Comparison of ENCODE assay signal across 20 cellular contexts in the genomic region with DNA sequence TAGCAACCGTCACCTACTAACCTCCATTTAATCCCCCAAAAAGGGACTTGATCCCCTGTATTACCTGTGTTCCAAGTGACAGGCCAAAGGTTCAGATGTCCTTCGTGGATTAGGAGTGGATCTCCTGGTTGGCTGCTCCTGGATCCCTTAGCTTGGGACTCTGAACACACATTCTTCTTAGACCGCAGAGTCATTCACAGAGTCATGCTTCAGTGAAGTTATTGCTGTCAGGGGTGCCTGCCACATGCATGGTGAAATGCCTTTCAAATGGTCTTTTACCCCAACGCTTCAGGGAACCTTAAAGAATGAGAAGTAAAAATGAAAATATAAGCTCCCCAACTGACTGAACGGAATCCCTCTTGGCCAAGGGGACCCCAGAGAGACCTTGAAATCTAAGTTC. TPM values are rescaled to one million over a fixed set of nuclear protein-coding genes. Genes with fewer than 3 reads are reported as not detected.
DNase-seq lines count a peak whose midpoint lies in the region; ATAC-seq and TF ChIP-seq lines count a peak whose summit lies in the region.
"Had no signal": no experiment of that assay in that cellular context is flagged by ENCODE, and none has a peak within 500 bp of the region (broad histone marks: within the 10 kb centered on the region; RNA-seq: fewer than 3 reads in every experiment).

No MANE protein-coding gene starts in this region.

- H3K9ac ChIP-seq in H9 (ENCODE audit: extremely low read depth, insufficient read length, low read length): no peak overlapping the region
- H3K9ac ChIP-seq: BLaER1 treated with 17β-estradiol and CSF1 and Interleukin-3, amounts not matched to agents 10 nM and 100 nM; KMS-11 had no signal

- no peak overlapping the region for H3K18ac ChIP-seq in H9 (ENCODE audit: insufficient read length, low read depth, low read length)

- H2AK5ac ChIP-seq in H9 (ENCODE audit: insufficient read length, low read length): peak overlapping the region; percentile 11

- CTCF ChIA-PET in WTC11 (lab: Charles Lee): no interaction called here

- H3K27ac ChIP-seq in H9 (ENCODE audit: insufficient read length, low read depth, low read length): peak overlapping the region; percentile 2
- H3K27ac ChIP-seq: BLaER1 treated with 17β-estradiol and CSF1 and Interleukin-3, amounts not matched to agents 10 nM and 100 nM; KMS-11 had no signal

- no peak overlapping the region for H3K4me3 ChIP-seq in kidney epithelial cell (ENCODE audit: low read depth, low read length)
- H3K4me3 ChIP-seq: BLaER1 treated with 17β-estradiol and CSF1 and Interleukin-3, amounts not matched to agents 10 nM and 100 nM; HAP-1 had no signal

- H3K36me3 Mint-ChIP-seq in H9 (ENCODE audit: insufficient read depth in 1 of 3, low read depth in 3 of 3) (peaks cover 0 to 14% (median 11%) of the 10 kb centered on the region in 3 experiments; a peak in 6 of 7 replicates), WTC11 (peaks cover 14% of the 10 kb centered on the region)
- no peaks in the 10 kb centered on the region for H3K36me3 Mint-ChIP-seq in effector memory CD8-positive, alpha-beta T cell (ENCODE audit: insufficient read depth)
- H3K36me3 Mint-ChIP-seq: CD8-positive, alpha-beta T cell had no signal

- H2BK120ac ChIP-seq in H9 (ENCODE audit: low read depth, low read length, poor library complexity, severe bottlenecking): no peak overlapping the region

- H3K4me1 ChIP-seq in H9 (ENCODE audit: insufficient read depth, low read length): peaks cover 12% of the 10 kb centered on the region; the same call in 1 of the 2 replicates
- H3K4me1 ChIP-seq: HAP-1 had no signal

- H4K20me1 ChIP-seq in H9 (ENCODE audit: control insufficient read depth, insufficient read depth, insufficient read length): no peaks in the 10 kb centered on the region

- H3K27ac Mint-ChIP-seq in H9 (peak overlapping the region in 2 of 3 experiments; percentile 68 to 95; a peak in 4 of 7 replicates), WTC11 (0 out of 2 replicates have a peak overlapping the region, but pooled peaks have one; percentile 27)
- H3K27ac Mint-ChIP-seq in effector memory CD8-positive, alpha-beta T cell: no peak overlapping the region
- H3K27ac Mint-ChIP-seq: CD8-positive, alpha-beta T cell had no signal

- no peak overlapping the region for H3K4ac ChIP-seq in H9 (ENCODE audit: low read depth, low read length)

- no peak overlapping the region for H3K4me3 Mint-ChIP-seq in H9
- no peak overlapping the region for H3K4me3 Mint-ChIP-seq in WTC11
- H3K4me3 Mint-ChIP-seq in effector memory CD8-positive, alpha-beta T cell: no peak overlapping the region
- H3K4me3 Mint-ChIP-seq: CD8-positive, alpha-beta T cell had no signal

- H2BK15ac ChIP-seq in H9 (ENCODE audit: low read depth, low read length): no peak overlapping the region

- no peaks in the 10 kb centered on the region; the same call in 1 of the 2 replicates for H3K79me2 ChIP-seq in H9 (ENCODE audit: insufficient read depth, low read length)

- H3K36me3 ChIP-seq in kidney epithelial cell (ENCODE audit: control insufficient read depth, insufficient read depth, low read length): no peaks in the 10 kb centered on the region
- H3K36me3 ChIP-seq: BLaER1 treated with 17β-estradiol and CSF1 and Interleukin-3, amounts not matched to agents 10 nM and 100 nM; HAP-1 had no signal

- H3K27me3 Mint-ChIP-seq in H9 (ENCODE audit: low read depth) (no peaks in the 10 kb centered on the region), WTC11 (ENCODE audit: low read depth) (no peaks in the 10 kb centered on the region; the same call in 1 of the 2 replicates)
- H3K27me3 Mint-ChIP-seq in effector memory CD8-positive, alpha-beta T cell: no peaks in the 10 kb centered on the region

- no CpG with 5 or more reads among the region's 5 CpGs for WGBS in H9 (ENCODE audit: extremely low coverage, insufficient read length, low lambda C conversion rate)

- H2BK5ac ChIP-seq in H9 (ENCODE audit: insufficient read length, low read length): no peak overlapping the region

- H3K23ac ChIP-seq in H9 (ENCODE audit: insufficient read length, low read depth, low read length): no peak overlapping the region

- H3K9me3 Mint-ChIP-seq in H9: peaks cover 6 to 13% of the 10 kb centered on the region in 2 experiments; a peak in 4 of 5 replicates
- H3K9me3 Mint-ChIP-seq in WTC11: peaks cover 14% of the 10 kb centered on the region
- no peaks in the 10 kb centered on the region for H3K9me3 Mint-ChIP-seq in effector memory CD8-positive, alpha-beta T cell
- H3K9me3 Mint-ChIP-seq: CD8-positive, alpha-beta T cell had no signal

- H3K23me2 ChIP-seq in H9 (ENCODE audit: insufficient read length, low read depth, low read length, poor library complexity, severe bottlenecking): no peaks in the 10 kb centered on the region

- no peak for DNase-seq in H9
- no peak for DNase-seq in WTC11 (ENCODE audit: low spot score)
- peak; percentile 56 for DNase-seq in kidney epithelial cell (ENCODE audit: low read depth)
- DNase-seq in renal cortical epithelial cell (ENCODE audit: low read depth): peak; percentile 91
- DNase-seq in SHP77 treated with DMSO at 0.1 percent for 48 hours (lab: John Stamatoyannopoulos, UW): no peak
- no peak for DNase-seq in effector memory CD8-positive, alpha-beta T cell
- DNase-seq: CD8-positive, alpha-beta T cell; DMS53; NCI-H1105; NCI-H146; NCI-H2029; NCI-H2171; NCI-H526; OCI-M1 had no signal

- ATAC-seq in WTC11: no peak
- no peak for ATAC-seq in GM21717 (IDR thresholded peaks at IDR 0.05; ENCODE audit: unreplicated experiment)
- ATAC-seq in effector memory CD8-positive, alpha-beta T cell (replicated peaks): no peak
- ATAC-seq: CD8-positive, alpha-beta T cell; Right ventricle myocardium inferior had no signal

- no peak overlapping the region for H2AFZ ChIP-seq in H9 (ENCODE audit: low read length)

- H2BK20ac ChIP-seq in H9 (ENCODE audit: low read depth, low read length, poor library complexity, severe bottlenecking): no peak overlapping the region

- no peak overlapping the region for H4K5ac ChIP-seq in H9 (ENCODE audit: insufficient read length, low read depth, low read length)

- no peak overlapping the region for H3K14ac ChIP-seq in H9 (ENCODE audit: insufficient read depth, low read length)

- no peak overlapping the region for H3T11ph ChIP-seq in H9 (ENCODE audit: low read length)

- H3K27me3 ChIP-seq in H9 (ENCODE audit: insufficient read depth, low read length): no peaks in the 10 kb centered on the region
- peaks cover 18% of the 10 kb centered on the region for H3K27me3 ChIP-seq in kidney epithelial cell (ENCODE audit: control insufficient read depth, insufficient read depth, low read length)

- H4K91ac ChIP-seq in H9 (ENCODE audit: insufficient read length, low read depth, low read length): no peak overlapping the region

- H2BK12ac ChIP-seq in H9 (ENCODE audit: insufficient read length, low read depth, low read length): peak overlapping the region; percentile 95

- no peak overlapping the region for H3K56ac ChIP-seq in H9 (ENCODE audit: insufficient read length, low read depth, low read length)

- no peak for TF ChIP-seq CTCF in H9 (conservative IDR thresholded peaks at IDR 0.05)
- no peak for TF ChIP-seq CTCF in WTC11 (IDR thresholded peaks at IDR 0.05)
- no peak for TF ChIP-seq CTCF in kidney epithelial cell (IDR thresholded peaks at IDR 0.05; ENCODE audit: insufficient read depth, low read length, poor library complexity, severe bottlenecking)

- H3K4me1 Mint-ChIP-seq in H9 (peaks cover 57 to 62% of the 10 kb centered on the region in 2 experiments), WTC11 (peaks cover 86% of the 10 kb centered on the region)
- H3K4me1 Mint-ChIP-seq in effector memory CD8-positive, alpha-beta T cell (ENCODE audit: low read depth in 2 of 2): peaks cover 0 to 6% of the 10 kb centered on the region in 2 donors

- POLR2A ChIA-PET in WTC11 (lab: Charles Lee): no interaction called here

- no peak overlapping the region for H4K8ac ChIP-seq in H9 (replicated peaks; ENCODE audit: insufficient read length, low read depth, low read length)

- no peaks in the 10 kb centered on the region for H3K79me1 ChIP-seq in H9 (ENCODE audit: insufficient read depth, low read depth, low read length, poor library complexity, severe bottlenecking)

- H3K9me3 ChIP-seq in H9 (ENCODE audit: control insufficient read depth, low read depth, low read length): no peaks in the 10 kb centered on the region
- H3K9me3 ChIP-seq: HAP-1 had no signal

- H3K4me2 ChIP-seq in H9 (ENCODE audit: insufficient read depth, insufficient read length, low read length): no peak overlapping the region
- H3K4me2 ChIP-seq: BLaER1 treated with 17β-estradiol and CSF1 and Interleukin-3, amounts not matched to agents 10 nM and 100 nM; KMS-11 had no signal

TF ChIP-seq in WTC11, 78 proteins besides CTCF, POLR2A, EP300 and RAD21 (continues in another document):
- TF ChIP-seq NR2C2 (CRISPR knock-in tag; IDR thresholded peaks at IDR 0.05) (no peak), USF1 (CRISPR knock-in tag; IDR thresholded peaks at IDR 0.05) (no peak), ZNF138 (CRISPR knock-in tag; conservative IDR thresholded peaks at IDR 0.05) (no peak), GTF2I (CRISPR knock-in tag; conservative IDR thresholded peaks at IDR 0.05) (no peak), ELF4 (CRISPR knock-in tag; IDR thresholded peaks at IDR 0.05; ENCODE audit: low read depth) (no peak), ZNF317 (CRISPR knock-in tag; IDR thresholded peaks at IDR 0.05; ENCODE audit: borderline replicate concordance, low read depth) (no peak), NFYB (CRISPR knock-in tag; conservative IDR thresholded peaks at IDR 0.05; ENCODE audit: low read depth) (no peak), SMAD4 (CRISPR knock-in tag; IDR thresholded peaks at IDR 0.05) (no peak)
- TF ChIP-seq, protein P1, sequence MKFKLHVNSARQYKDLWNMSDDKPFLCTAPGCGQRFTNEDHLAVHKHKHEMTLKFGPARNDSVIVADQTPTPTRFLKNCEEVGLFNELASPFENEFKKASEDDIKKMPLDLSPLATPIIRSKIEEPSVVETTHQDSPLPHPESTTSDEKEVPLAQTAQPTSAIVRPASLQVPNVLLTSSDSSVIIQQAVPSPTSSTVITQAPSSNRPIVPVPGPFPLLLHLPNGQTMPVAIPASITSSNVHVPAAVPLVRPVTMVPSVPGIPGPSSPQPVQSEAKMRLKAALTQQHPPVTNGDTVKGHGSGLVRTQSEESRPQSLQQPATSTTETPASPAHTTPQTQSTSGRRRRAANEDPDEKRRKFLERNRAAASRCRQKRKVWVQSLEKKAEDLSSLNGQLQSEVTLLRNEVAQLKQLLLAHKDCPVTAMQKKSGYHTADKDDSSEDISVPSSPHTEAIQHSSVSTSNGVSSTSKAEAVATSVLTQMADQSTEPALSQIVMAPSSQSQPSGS (CRISPR knock-in tag; IDR thresholded peaks at IDR 0.05; ENCODE audit: borderline replicate concordance, low read depth): no peak

RNA-seq across cellular contexts. Expression of gene ADAMTS8, which starts 49.1 kb away (rescaled TPM):
- 4.9 and 5.0 TPM in 2 replicates for total RNA-seq in H9 (2021)
- 9.9 to 10.4 TPM (median 10.2 TPM) in 3 replicates for total RNA-seq in WTC11 (2021)
- not detected in 2 replicates for total RNA-seq in kidney epithelial cell
- not detected in 2 replicates for total RNA-seq in renal cortical epithelial cell
- total RNA-seq: CD8-positive, alpha-beta T cell; HT1080 had no signal

Comparison
In these comparisons a context has a peak if more than half of its experiments do, and no peak if none do; other contexts are left out.
1. DNase-seq: peak in kidney epithelial cell (single experiment) and renal cortical epithelial cell (single experiment); none in H9 (single experiment), WTC11 (single experiment), SHP77 treated with DMSO at 0.1 percent for 48 hours (single experiment) and effector memory CD8-positive, alpha-beta T cell (0 of 3).
2. H3K27ac Mint-ChIP-seq: peak in H9 (2 of 3) and WTC11 (single experiment); none in effector memory CD8-positive, alpha-beta T cell (0 of 2).